Comparison of ENCODE assay signal across 8 cellular contexts in genomic region chr2:174158003-174158402, GRCh38.
DNase-seq lines count a peak whose midpoint lies in the region; ATAC-seq and TF ChIP-seq lines count a peak whose summit lies in the region.

No MANE protein-coding gene starts in this region.

- peak overlapping the region; percentile 25 for H3K27ac ChIP-seq in RWPE2 (ENCODE audit: poor library complexity, severe bottlenecking)
- H3K27ac ChIP-seq in osteoblast (ENCODE audit: low read depth, low read length): no peak overlapping the region

- H3K9me3 ChIP-seq in RWPE2 (ENCODE audit: severe bottlenecking): peaks cover 6% of the 10 kb centered on the region
- no peaks in the 10 kb centered on the region for H3K9me3 ChIP-seq in osteoblast (ENCODE audit: low read depth, low read length)

- H3K4me1 ChIP-seq in RWPE2 (ENCODE audit: insufficient read depth, poor library complexity, severe bottlenecking) (peaks cover 39% of the 10 kb centered on the region), osteoblast (ENCODE audit: insufficient read depth, low read length) (peaks cover 11% of the 10 kb centered on the region)

- TF ChIP-seq CTCF in HFF-Myc (IDR thresholded peaks at IDR 0.05; ENCODE audit: low read depth, low read length, missing control alignments) (peak; percentile 57), RWPE2 (IDR thresholded peaks at IDR 0.05; ENCODE audit: poor library complexity, severe bottlenecking) (peak; percentile 67), epithelial cell of proximal tubule (conservative IDR thresholded peaks at IDR 0.05; ENCODE audit: low read depth, low read length) (peak; percentile 90), osteoblast (IDR thresholded peaks at IDR 0.05; ENCODE audit: extremely low read depth, low read depth, low read length) (peak; percentile 50)

- no peak for ATAC-seq in RWPE2 (ENCODE audit: low read depth)
- no peak for ATAC-seq in HG03432 (IDR thresholded peaks at IDR 0.05; ENCODE audit: unreplicated experiment)

- H4K20me1 ChIP-seq in osteoblast (ENCODE audit: insufficient read depth, low read length): peaks cover 10% of the 10 kb centered on the region

- peak; percentile 71 for DNase-seq in NCI-H82 (lab: John Stamatoyannopoulos, UW)
- DNase-seq in NCI-H82 treated with DMSO at 0.1 percent for 48 hours (lab: John Stamatoyannopoulos, UW; ENCODE audit: unreplicated experiment): no peak
- DNase-seq in HFF-Myc (ENCODE audit: extremely low read depth, low read depth): no peak
- no peak for DNase-seq in RWPE2 (ENCODE audit: low spot score)
- no peak for DNase-seq in epithelial cell of proximal tubule (ENCODE audit: low read depth)
- no peak for DNase-seq in osteoblast (ENCODE audit: insufficient read length, low spot score, missing footprints)
- DNase-seq in NCI-H1048 (lab: John Stamatoyannopoulos, UW): no peak

- H3K27me3 ChIP-seq in RWPE2 (ENCODE audit: insufficient read depth, poor library complexity, severe bottlenecking) (no peaks in the 10 kb centered on the region), osteoblast (ENCODE audit: insufficient read depth, low read length) (no peaks in the 10 kb centered on the region)

- H2AFZ ChIP-seq in osteoblast (ENCODE audit: low read length): no peak overlapping the region

- H3K36me3 ChIP-seq in RWPE2 (ENCODE audit: low read depth): no peaks in the 10 kb centered on the region
- H3K36me3 ChIP-seq in osteoblast (ENCODE audit: insufficient read depth, low read length): no peaks in the 10 kb centered on the region

- no peak overlapping the region for H3K4me2 ChIP-seq in osteoblast (ENCODE audit: insufficient read depth, low read length)

- H3K4me3 ChIP-seq in HFF-Myc (replicated peaks; ENCODE audit: low read depth, low read length) (no peak overlapping the region), RWPE2 (ENCODE audit: severe bottlenecking) (no peak overlapping the region), epithelial cell of proximal tubule (ENCODE audit: low read depth, low read length) (no peak overlapping the region), osteoblast (ENCODE audit: insufficient read depth, low read length) (no peak overlapping the region)

- peaks cover 31% of the 10 kb centered on the region for H3K79me2 ChIP-seq in osteoblast (ENCODE audit: insufficient read depth, low read length)
